ENCODE assay signal across 19 cellular contexts in the genomic region with DNA sequence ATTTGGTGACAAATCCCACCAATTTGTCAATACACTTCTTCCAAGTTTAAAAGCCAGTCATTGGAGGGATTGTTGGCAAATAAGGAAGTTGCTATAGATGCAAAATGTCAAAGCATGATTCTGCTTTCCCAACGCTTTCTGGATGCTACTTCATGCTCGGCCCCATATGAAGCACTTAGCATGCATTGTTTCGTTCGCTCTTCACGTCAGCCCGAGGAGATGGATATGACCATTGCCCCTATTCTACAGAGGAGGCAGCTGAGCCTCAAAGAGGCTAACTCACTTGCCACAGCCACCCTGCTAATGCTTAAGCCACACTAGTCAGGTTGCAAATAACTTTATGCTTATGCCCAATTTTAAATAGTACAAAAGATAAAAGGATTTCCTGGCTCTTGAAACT.
"Had no signal": no experiment of that assay in that cellular context is flagged by ENCODE, and none has a peak within 500 bp of the region (broad histone marks: within the 10 kb centered on the region; RNA-seq: fewer than 3 reads in every experiment).

No MANE protein-coding gene starts in this region.

- H3K4me3 Mint-ChIP-seq: activated CD8-positive, alpha-beta memory T cell treated with anti-CD3 and anti-CD28 coated beads, Interleukin-2, amount 10 ng/mL, durations not matched to agents 7 days and 5 days; T-helper 2 cell treated with Interferon-gamma antibody and Interleukin-4, amounts not matched to agents 5 μg/mL and 100 μg/mL, for 36 hours had no signal

- H3K4me3 ChIP-seq: adrenal gland, esophagus muscularis mucosa, gastroesophageal sphincter, mucosa of descending colon, prostate gland, right atrium auricular region, upper lobe of left lung had no signal

- ATAC-seq: activated CD8-positive, alpha-beta memory T cell treated with anti-CD3 and anti-CD28 coated beads, Interleukin-2, amount 10 ng/mL, durations not matched to agents 7 days and 5 days; activated T-helper 17 cell treated with anti-CD3 and anti-CD28 coated beads, Interleukin-2, amount 50 U/mL, for 72 hours; gastroesophageal sphincter; left ventricle myocardium superior; mucosa of descending colon; stimulated activated naive CD8-positive, alpha-beta T cell treated with anti-CD3 and anti-CD28 coated beads, Interleukin-15, Interleukin-2, amounts not matched to agents 100 U/mL and 50 U/mL, for 24 hours had no signal

- H3K27ac Mint-ChIP-seq: activated CD8-positive, alpha-beta memory T cell treated with anti-CD3 and anti-CD28 coated beads, Interleukin-2, amount 10 ng/mL, durations not matched to agents 7 days and 5 days; activated T-helper 17 cell treated with anti-CD3 and anti-CD28 coated beads, Interleukin-2, amount 50 U/mL, for 72 hours; T-helper 2 cell treated with Interferon-gamma antibody and Interleukin-4, amounts not matched to agents 5 μg/mL and 100 μg/mL, for 36 hours had no signal

- H3K36me3 ChIP-seq: adrenal gland, esophagus muscularis mucosa, gastroesophageal sphincter, prostate gland, right atrium auricular region, upper lobe of left lung had no signal

- H3K36me3 Mint-ChIP-seq: naive B cell had no signal

- H3K9me3 Mint-ChIP-seq: activated T-helper 17 cell treated with anti-CD3 and anti-CD28 coated beads, Interleukin-2, amount 50 U/mL, for 72 hours; naive B cell; T-helper 2 cell treated with Interferon-gamma antibody and Interleukin-4, amounts not matched to agents 5 μg/mL and 100 μg/mL, for 36 hours had no signal

- H3K27me3 ChIP-seq: adrenal gland, esophagus muscularis mucosa, gastroesophageal sphincter, right atrium auricular region, upper lobe of left lung had no signal

- H3K27ac ChIP-seq: adrenal gland, prostate gland, right atrium auricular region had no signal

- H3K27me3 Mint-ChIP-seq: activated CD8-positive, alpha-beta memory T cell treated with anti-CD3 and anti-CD28 coated beads, Interleukin-2, amount 10 ng/mL, durations not matched to agents 7 days and 5 days; activated T-helper 17 cell treated with anti-CD3 and anti-CD28 coated beads, Interleukin-2, amount 50 U/mL, for 72 hours; naive B cell had no signal

- H3K9me3 ChIP-seq: adrenal gland, esophagus muscularis mucosa, gastroesophageal sphincter, mucosa of descending colon, prostate gland, right atrium auricular region, upper lobe of left lung had no signal

- DNase-seq: activated CD4-positive, alpha-beta T cell treated with anti-CD3 and anti-CD28 coated beads, Interleukin-2, amount 50 U/mL, for 4 hours; activated CD8-positive, alpha-beta memory T cell treated with anti-CD3 and anti-CD28 coated beads, Interleukin-2, amount 10 ng/mL, durations not matched to agents 7 days and 5 days; activated naive CD4-positive, alpha-beta T cell treated with Interleukin-2 at 50 U/mL for 16 hours; activated T-cell treated with anti-CD3 and anti-CD28 coated beads, Interleukin-2, amount 50 U/mL, for 1 hour; adrenal gland; effector CD8-positive, alpha-beta T cell; left ventricle myocardium superior; naive B cell; stimulated activated CD4-positive, alpha-beta T cell treated with anti-CD3 and anti-CD28 coated beads, Interleukin-2, amount 100 ng/mL, for 24 hours; stimulated activated naive CD8-positive, alpha-beta T cell treated with anti-CD3 and anti-CD28 coated beads, Interleukin-15, Interleukin-2, amounts not matched to agents 100 U/mL and 50 U/mL, for 24 hours; substantia nigra; upper lobe of left lung had no signal
